In the genomic region with DNA sequence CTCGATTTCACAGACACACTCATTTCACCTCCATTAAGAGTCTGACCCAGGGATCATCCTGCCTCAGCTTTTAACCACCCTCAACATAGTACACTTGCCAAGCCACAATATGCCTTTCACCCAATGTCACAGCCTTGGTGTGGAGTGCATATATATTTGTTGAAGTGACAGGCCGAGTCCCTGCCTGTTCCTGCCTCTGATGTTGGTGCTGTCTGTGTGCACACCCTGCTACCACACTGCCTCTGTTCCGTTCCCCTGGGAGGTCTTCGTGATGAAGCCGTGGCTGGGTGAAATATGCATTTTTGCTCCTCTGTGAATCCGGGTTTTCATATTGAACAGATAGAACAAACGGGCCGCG, we compare ENCODE assay signal across 11 cellular contexts.
DNase-seq lines count a peak whose midpoint lies in the region; ATAC-seq and TF ChIP-seq lines count a peak whose summit lies in the region.
"Had no signal": no experiment of that assay in that cellular context is flagged by ENCODE, and none has a peak within 500 bp of the region (broad histone marks: within the 10 kb centered on the region; RNA-seq: fewer than 3 reads in every experiment).

No MANE protein-coding gene starts in this region.

- H3K4me3 Mint-ChIP-seq in stimulated activated memory B cell treated with anti-CD40 and anti-IgM and Interleukin-4, amounts not matched to agents 10 μg/mL and 1 μg/mL and 100 μg/mL, for 72 hours: no peak overlapping the region

- H3K4me1 Mint-ChIP-seq in stimulated activated memory B cell treated with anti-CD40 and anti-IgM and Interleukin-4, amounts not matched to agents 10 μg/mL and 1 μg/mL and 100 μg/mL, for 72 hours: peaks cover 31% of the 10 kb centered on the region

- no peaks in the 10 kb centered on the region for H3K36me3 Mint-ChIP-seq in stimulated activated memory B cell treated with anti-CD40 and anti-IgM and Interleukin-4, amounts not matched to agents 10 μg/mL and 1 μg/mL and 100 μg/mL, for 72 hours

- peak; percentile 17 for ATAC-seq in GM19043 (IDR thresholded peaks at IDR 0.05; ENCODE audit: low read depth, unreplicated experiment)
- peak; percentile 37 for ATAC-seq in HG03139 (IDR thresholded peaks at IDR 0.05; ENCODE audit: unreplicated experiment)
- peak; percentile 49 for ATAC-seq in stimulated activated memory B cell treated with anti-CD40 and anti-IgM and Interleukin-4, amounts not matched to agents 10 μg/mL and 1 μg/mL and 100 μg/mL, for 72 hours

- no peak overlapping the region for H3K27ac Mint-ChIP-seq in stimulated activated memory B cell treated with anti-CD40 and anti-IgM and Interleukin-4, amounts not matched to agents 10 μg/mL and 1 μg/mL and 100 μg/mL, for 72 hours

- no peak for TF ChIP-seq CTCF in fibroblast of mammary gland (conservative IDR thresholded peaks at IDR 0.05; ENCODE audit: control insufficient read depth, insufficient read depth, low read depth, low read length)

- H3K9me3 Mint-ChIP-seq in stimulated activated memory B cell treated with anti-CD40 and anti-IgM and Interleukin-4, amounts not matched to agents 10 μg/mL and 1 μg/mL and 100 μg/mL, for 72 hours: no peaks in the 10 kb centered on the region

- DNase-seq in fibroblast of mammary gland (ENCODE audit: low read depth) (peak; percentile 28), ureter (ENCODE audit: low spot score) (no peak), SHP77 treated with DMSO at 0.1 percent for 48 hours (lab: John Stamatoyannopoulos, UW) (no peak), NCI-H510A treated with DMSO at 0.1 percent for 48 hours (lab: John Stamatoyannopoulos, UW) (no peak)
- DNase-seq: activated effector memory CD4-positive, alpha-beta T cell treated with anti-CD3 and anti-CD28 coated beads, Interleukin-2, amount 50 U/mL, for 16 hours; NCI-H2081 treated with DMSO at 0.1 percent for 48 hours; stimulated activated CD4-positive, alpha-beta T cell treated with anti-CD3 and anti-CD28 coated beads, Interleukin-1b, Interleukin-23, amount 100 ng/mL, for 48 hours had no signal

- peaks cover 19% of the 10 kb centered on the region for H3K27me3 Mint-ChIP-seq in stimulated activated memory B cell treated with anti-CD40 and anti-IgM and Interleukin-4, amounts not matched to agents 10 μg/mL and 1 μg/mL and 100 μg/mL, for 72 hours

- H3K4me3 ChIP-seq in fibroblast of mammary gland (ENCODE audit: control insufficient read depth, low read depth, low read length): no peak overlapping the region
- H3K4me3 ChIP-seq: testis had no signal
